In genomic region chr2:11616851-11617415, GRCh38 we compare ENCODE assay signal across 17 cellular contexts. TPM values are rescaled to one million over a fixed set of nuclear protein-coding genes. Genes with fewer than 3 reads are reported as not detected.
DNase-seq lines count a peak whose midpoint lies in the region; ATAC-seq, FAIRE-seq and TF ChIP-seq lines count a peak whose summit lies in the region.
"Had no signal": no experiment of that assay in that cellular context is flagged by ENCODE, and none has a peak within 500 bp of the region (broad histone marks: within the 10 kb centered on the region; RNA-seq: fewer than 3 reads in every experiment).

No MANE protein-coding gene starts in this region.

- WGBS in sigmoid colon, 2 donors, result 84 to 86% methylated on average over 19 of the region's 19 CpGs

- H3K9ac ChIP-seq in kidney (ENCODE audit: low read length in 2 of 2), result no peak overlapping the region
- H3K9ac ChIP-seq: BLaER1, GM23248 had no signal

- no peak for TF ChIP-seq EP300 in sigmoid colon (IDR thresholded peaks at IDR 0.05)

- in situ Hi-C loops in SK-MEL-5 (cut with HindIII; ENCODE audit: low pct_unique_long_range_greater_than_20kb, low sequenced_read_pairs), result no loop called here

- H3K36me3 ChIP-seq in kidney (ENCODE audit: control insufficient read depth in 1 of 2, insufficient read depth in 2 of 2, low read length in 2 of 2) (peaks cover 0 to 2% of the 10 kb centered on the region in 2 donors), sigmoid colon (no peaks in the 10 kb centered on the region)

- no peak overlapping the region for H3K4me3 ChIP-seq in kidney (ENCODE audit: low read length in 2 of 2)
- no peak overlapping the region for H3K4me3 ChIP-seq in sigmoid colon
- H3K4me3 ChIP-seq: BLaER1, GM23248 had no signal

- no peak for ATAC-seq in GM21529 (IDR thresholded peaks at IDR 0.05; ENCODE audit: unreplicated experiment)
- ATAC-seq: HCT116 had no signal

- intact Hi-C loops in kidney (cut with DNase I) (no loop called here), sigmoid colon (cut with DNase I) (no loop called here)

- DNase-seq in ELF-1 (ENCODE audit: low read depth, low spot score) (peak; percentile 18), SK-MEL-5 (ENCODE audit: low read depth, low spot score) (peak; percentile 70), kidney (peak; percentile 51), sigmoid colon (peak; percentile 28), NCI-H2171 (lab: John Stamatoyannopoulos, UW) (no peak), GM20000 (ENCODE audit: low spot score) (no peak)
- DNase-seq: 8988T; AML-193; Caco-2; CD8-positive, alpha-beta memory T cell; DND-41; GF-D8; GM23248 had no signal

- FAIRE-seq in kidney (lab: Jason Lieb, UNC), result no peak
- FAIRE-seq: H54 had no signal

- TF ChIP-seq CTCF in kidney (IDR thresholded peaks at IDR 0.05; ENCODE audit: borderline replicate concordance, extremely low read depth, insufficient read depth) (no peak), sigmoid colon (IDR thresholded peaks at IDR 0.05) (no peak), GM20000 (IDR thresholded peaks at IDR 0.05; ENCODE audit: extremely low read depth, missing control alignments) (no peak)

- TF ChIP-seq POLR2A in sigmoid colon (IDR thresholded peaks at IDR 0.05), result no peak

- H3K27me3 ChIP-seq in sigmoid colon, result no peaks in the 10 kb centered on the region
- H3K27me3 ChIP-seq: BLaER1 had no signal

- H3K27ac ChIP-seq in kidney (ENCODE audit: low read depth in 2 of 2, low read length in 2 of 2) (no peak overlapping the region), sigmoid colon (no peak overlapping the region)
- H3K27ac ChIP-seq: BLaER1, GM23248 had no signal

- H3K9me3 ChIP-seq in kidney (ENCODE audit: control insufficient read depth in 1 of 2, low read length in 2 of 2) (no peaks in the 10 kb centered on the region), sigmoid colon (no peaks in the 10 kb centered on the region)
- H3K9me3 ChIP-seq: BLaER1, Caco-2 had no signal

- no peaks in the 10 kb centered on the region for H3K4me1 ChIP-seq in kidney (ENCODE audit: control insufficient read depth in 1 of 2, insufficient read depth in 1 of 2, low read depth in 1 of 2, low read length in 2 of 2)
- no peaks in the 10 kb centered on the region for H3K4me1 ChIP-seq in sigmoid colon
- H3K4me1 ChIP-seq: BLaER1, Caco-2 had no signal

RNA-seq across cellular contexts. Expression of gene NTSR2, which starts 53.1 kb away (rescaled TPM):
- not detected in 2 replicates for total RNA-seq in SK-MEL-5 (2014; rRNA removed; shearing (Covaris generic))
- polyA plus RNA-seq in SK-MEL-5 (2015; cell fraction: cytosol; rRNA removed), result not detected in 2 replicates
- not detected in 2 replicates for polyA plus RNA-seq in SK-MEL-5 (2015; cell fraction: nucleus; rRNA removed)
- not detected for total RNA-seq in kidney
- not detected for polyA plus RNA-seq in kidney (ENCODE audit: insufficient read depth, low read depth, low replicate concordance)
- total RNA-seq in sigmoid colon, result not detected
- polyA plus RNA-seq in sigmoid colon, result under 1 TPM in 2 of 3 donors, not detected in 1; 0.04 to 0.60 TPM
- total RNA-seq: Caco-2; CD8-positive, alpha-beta memory T cell; GM23248 had no signal
- polyA plus RNA-seq: CD8-positive, alpha-beta memory T cell; GM23248 had no signal

Comparison
In these comparisons a context has a peak if more than half of its experiments do, and no peak if none do; other contexts are left out.
1. DNase-seq: peak in ELF-1 (single experiment), SK-MEL-5 (single experiment), kidney (single experiment) and sigmoid colon (single experiment); none in NCI-H2171 (single experiment) and GM20000 (single experiment).